Comparison of ENCODE assay signal across 38 cellular contexts in genomic region chr2:220885593-220885992, GRCh38.
"Had no signal": no experiment of that assay in that cellular context is flagged by ENCODE, and none has a peak within 500 bp of the region (broad histone marks: within the 10 kb centered on the region; RNA-seq: fewer than 3 reads in every experiment).

No MANE protein-coding gene starts in this region.

- H3K27ac Mint-ChIP-seq: activated naive CD4-positive, alpha-beta T cell treated with anti-CD3 and anti-CD28 coated beads, Interleukin-2, amount 50 U/mL, for 24 hours; activated naive CD4-positive, alpha-beta T cell treated with anti-CD3 and anti-CD28 coated beads, Interleukin-2, amount 50 U/mL, for 72 hours; activated naive CD8-positive, alpha-beta T cell; activated naive CD8-positive, alpha-beta T cell treated with anti-CD3 and anti-CD28 coated beads for 36 hours; activated naive CD8-positive, alpha-beta T cell treated with anti-CD3 and anti-CD28 coated beads, Interleukin-2, amount 10 ng/mL, durations not matched to agents 7 days and 5 days; activated naive CD8-positive, alpha-beta T cell treated with anti-CD3 and anti-CD28 coated beads, Interleukin-2, amount 50 U/mL, for 24 hours; activated T-cell treated with anti-CD3 and anti-CD28 coated beads, Interleukin-2, amount 50 U/mL, for 24 hours; activated T-cell treated with anti-CD3 and anti-CD28 coated beads, Interleukin-2, amount 50 U/mL, for 72 hours; activated T-helper 1 cell treated with anti-CD3 and anti-CD28 coated beads, Interleukin-12 subunit alpha, Interleukin-12 subunit beta, Interleukin-2, Interleukin-4 antibody, amounts not matched to agents 30 ng/mL and 10 ng/mL and 1 ng/mL, durations not matched to agents 14 hours and 24 hours and 36 hours; activated T-helper 17 cell treated with anti-CD3 and anti-CD28 coated beads, Interleukin-2, amount 50 U/mL, for 72 hours; activated T-helper 2 cell treated with anti-CD3 and anti-CD28 coated beads, Interferon-gamma antibody, Interleukin-2, Interleukin-4, amounts not matched to agents 10 μg/mL and 5 μg/mL and 100 μg/mL, durations not matched to agents 14 hours and 24 hours and 36 hours; brain had no signal

- H3K9me3 Mint-ChIP-seq: activated naive CD4-positive, alpha-beta T cell treated with anti-CD3 and anti-CD28 coated beads, Interleukin-2, amount 50 U/mL, for 24 hours; activated naive CD8-positive, alpha-beta T cell treated with anti-CD3 and anti-CD28 coated beads for 36 hours; activated naive CD8-positive, alpha-beta T cell treated with anti-CD3 and anti-CD28 coated beads, Interleukin-2, amount 10 ng/mL, durations not matched to agents 7 days and 5 days; activated naive CD8-positive, alpha-beta T cell treated with anti-CD3 and anti-CD28 coated beads, Interleukin-2, amount 50 U/mL, for 24 hours; activated T-cell treated with anti-CD3 and anti-CD28 coated beads, Interleukin-2, amount 50 U/mL, for 24 hours; activated T-cell treated with anti-CD3 and anti-CD28 coated beads, Interleukin-2, amount 50 U/mL, for 4 hours; activated T-cell treated with anti-CD3 and anti-CD28 coated beads, Interleukin-2, amount 50 U/mL, for 72 hours; activated T-helper 1 cell treated with anti-CD3 and anti-CD28 coated beads, Interleukin-12 subunit alpha, Interleukin-12 subunit beta, Interleukin-2, Interleukin-4 antibody, amounts not matched to agents 30 ng/mL and 10 ng/mL and 1 ng/mL, durations not matched to agents 14 hours and 24 hours and 36 hours; activated T-helper 17 cell treated with anti-CD3 and anti-CD28 coated beads, Interleukin-2, amount 50 U/mL, for 72 hours; activated T-helper 2 cell treated with anti-CD3 and anti-CD28 coated beads, Interferon-gamma antibody, Interleukin-2, Interleukin-4, amounts not matched to agents 10 μg/mL and 5 μg/mL and 100 μg/mL, durations not matched to agents 14 hours and 24 hours and 36 hours; central memory CD8-positive, alpha-beta T cell had no signal

- H3K4me3 ChIP-seq: adrenal gland, ascending aorta, body of pancreas, breast epithelium, cardiac muscle cell had no signal

- DNase-seq: activated effector memory CD4-positive, alpha-beta T cell treated with anti-CD3 and anti-CD28 coated beads, Interleukin-2, amount 50 U/mL, for 16 hours; activated effector memory CD4-positive, alpha-beta T cell treated with Interleukin-2 at 50 U/mL for 16 hours; activated gamma-delta T cell; activated gamma-delta T cell treated with Interleukin-2 at 50 U/mL for 16 hours; activated naive CD4-positive, alpha-beta T cell; activated naive CD4-positive, alpha-beta T cell treated with anti-CD3 and anti-CD28 coated beads, Interleukin-2, amount 50 U/mL, for 16 hours; activated naive CD4-positive, alpha-beta T cell treated with Interleukin-2 at 50 U/mL for 16 hours; activated naive CD8-positive, alpha-beta T cell treated with anti-CD3 and anti-CD28 coated beads for 36 hours; activated naive CD8-positive, alpha-beta T cell treated with anti-CD3 and anti-CD28 coated beads, Interleukin-2, amount 10 ng/mL, durations not matched to agents 7 days and 5 days; activated naive CD8-positive, alpha-beta T cell treated with anti-CD3 and anti-CD28 coated beads, Interleukin-2, amount 50 U/mL, for 24 hours; activated T-cell treated with anti-CD3 and anti-CD28 coated beads, Interleukin-2, amount 50 U/mL, for 1 hour; activated T-cell treated with anti-CD3 and anti-CD28 coated beads, Interleukin-2, amount 50 U/mL, for 24 hours; activated T-cell treated with anti-CD3 and anti-CD28 coated beads, Interleukin-2, amount 50 U/mL, for 4 hours; activated T-cell treated with anti-CD3 and anti-CD28 coated beads, Interleukin-2, amount 50 U/mL, for 48 hours; activated T-cell treated with anti-CD3 and anti-CD28 coated beads, Interleukin-2, amount 50 U/mL, for 72 hours; adrenal gland; amniotic stem cell; amygdala; anterior cingulate cortex; aorta; body of pancreas; brain microvascular endothelial cell; caudate nucleus; central memory CD4-positive, alpha-beta T cell; cerebellar nuclear complex had no signal

- H3K4me1 Mint-ChIP-seq: activated naive CD4-positive, alpha-beta T cell treated with anti-CD3 and anti-CD28 coated beads, Interleukin-2, amount 50 U/mL, for 24 hours; activated naive CD8-positive, alpha-beta T cell treated with anti-CD3 and anti-CD28 coated beads for 36 hours; activated naive CD8-positive, alpha-beta T cell treated with anti-CD3 and anti-CD28 coated beads, Interleukin-2, amount 10 ng/mL, durations not matched to agents 7 days and 5 days; activated naive CD8-positive, alpha-beta T cell treated with anti-CD3 and anti-CD28 coated beads, Interleukin-2, amount 50 U/mL, for 24 hours; activated T-helper 17 cell treated with anti-CD3 and anti-CD28 coated beads, Interleukin-2, amount 50 U/mL, for 72 hours; brain; central memory CD8-positive, alpha-beta T cell had no signal

- FAIRE-seq: astrocyte, bronchial epithelial cell had no signal

- H3K27ac ChIP-seq: adrenal gland, ascending aorta, body of pancreas, brain microvascular endothelial cell, breast epithelium, cardiac muscle cell had no signal

- H3K36me3 Mint-ChIP-seq: activated naive CD4-positive, alpha-beta T cell treated with anti-CD3 and anti-CD28 coated beads, Interleukin-2, amount 50 U/mL, for 24 hours; activated naive CD4-positive, alpha-beta T cell treated with anti-CD3 and anti-CD28 coated beads, Interleukin-2, amount 50 U/mL, for 72 hours; activated naive CD8-positive, alpha-beta T cell; activated naive CD8-positive, alpha-beta T cell treated with anti-CD3 and anti-CD28 coated beads for 36 hours; activated naive CD8-positive, alpha-beta T cell treated with anti-CD3 and anti-CD28 coated beads, Interleukin-2, amount 10 ng/mL, durations not matched to agents 7 days and 5 days; brain had no signal

- H3K4me1 ChIP-seq: adrenal gland, ascending aorta, body of pancreas, breast epithelium had no signal

- H3K27me3 Mint-ChIP-seq: activated naive CD4-positive, alpha-beta T cell treated with anti-CD3 and anti-CD28 coated beads, Interleukin-2, amount 50 U/mL, for 24 hours; activated naive CD8-positive, alpha-beta T cell treated with anti-CD3 and anti-CD28 coated beads for 36 hours; activated naive CD8-positive, alpha-beta T cell treated with anti-CD3 and anti-CD28 coated beads, Interleukin-2, amount 10 ng/mL, durations not matched to agents 7 days and 5 days; activated naive CD8-positive, alpha-beta T cell treated with anti-CD3 and anti-CD28 coated beads, Interleukin-2, amount 50 U/mL, for 24 hours; activated T-helper 17 cell treated with anti-CD3 and anti-CD28 coated beads, Interleukin-2, amount 50 U/mL, for 72 hours; brain had no signal

- ATAC-seq: activated naive CD4-positive, alpha-beta T cell treated with anti-CD3 and anti-CD28 coated beads, Interleukin-2, amount 50 U/mL, for 72 hours; activated naive CD8-positive, alpha-beta T cell treated with anti-CD3 and anti-CD28 coated beads, Interleukin-2, amount 50 U/mL, for 24 hours; activated T-cell treated with anti-CD3 and anti-CD28 coated beads, Interleukin-2, amount 50 U/mL, for 4 hours; activated T-cell treated with anti-CD3 and anti-CD28 coated beads, Interleukin-2, amount 50 U/mL, for 72 hours; activated T-helper 17 cell treated with anti-CD3 and anti-CD28 coated beads, Interleukin-2, amount 50 U/mL, for 72 hours; body of pancreas had no signal

- H3K4me3 Mint-ChIP-seq: activated naive CD4-positive, alpha-beta T cell treated with anti-CD3 and anti-CD28 coated beads, Interleukin-2, amount 50 U/mL, for 24 hours; activated naive CD8-positive, alpha-beta T cell; activated naive CD8-positive, alpha-beta T cell treated with anti-CD3 and anti-CD28 coated beads for 36 hours; activated naive CD8-positive, alpha-beta T cell treated with anti-CD3 and anti-CD28 coated beads, Interleukin-2, amount 10 ng/mL, durations not matched to agents 7 days and 5 days; activated naive CD8-positive, alpha-beta T cell treated with anti-CD3 and anti-CD28 coated beads, Interleukin-2, amount 50 U/mL, for 24 hours; activated T-cell treated with anti-CD3 and anti-CD28 coated beads, Interleukin-2, amount 50 U/mL, for 24 hours; activated T-cell treated with anti-CD3 and anti-CD28 coated beads, Interleukin-2, amount 50 U/mL, for 4 hours; activated T-cell treated with anti-CD3 and anti-CD28 coated beads, Interleukin-2, amount 50 U/mL, for 72 hours; activated T-helper 1 cell treated with anti-CD3 and anti-CD28 coated beads, Interleukin-12 subunit alpha, Interleukin-12 subunit beta, Interleukin-2, Interleukin-4 antibody, amounts not matched to agents 30 ng/mL and 10 ng/mL and 1 ng/mL, durations not matched to agents 14 hours and 24 hours and 36 hours; activated T-helper 17 cell treated with anti-CD3 and anti-CD28 coated beads, Interleukin-2, amount 50 U/mL, for 72 hours; brain; central memory CD8-positive, alpha-beta T cell had no signal

- H3K9me3 ChIP-seq: adrenal gland, ascending aorta, body of pancreas, breast epithelium had no signal

- H3K27me3 ChIP-seq: adrenal gland, ascending aorta, body of pancreas, brain microvascular endothelial cell, breast epithelium, cardiac muscle cell had no signal

- H3K36me3 ChIP-seq: adrenal gland, ascending aorta, brain microvascular endothelial cell, breast epithelium, cardiac muscle cell had no signal
